ENCODE assay signal across 9 cellular contexts in genomic region chr6:10425177-10425972, GRCh38. TPM values are rescaled to one million over a fixed set of nuclear protein-coding genes. Genes with fewer than 3 reads are reported as not detected.
DNase-seq lines count a peak whose midpoint lies in the region; ATAC-seq, FAIRE-seq and TF ChIP-seq lines count a peak whose summit lies in the region.
"Had no signal": no experiment of that assay in that cellular context is flagged by ENCODE, and none has a peak within 500 bp of the region (broad histone marks: within the 10 kb centered on the region; RNA-seq: fewer than 3 reads in every experiment).

No MANE protein-coding gene starts in this region.

- no peak for TF ChIP-seq CTCF in CD8-positive, alpha-beta T cell (IDR thresholded peaks at IDR 0.05)
- TF ChIP-seq CTCF in glutamatergic neuron (IDR thresholded peaks at IDR 0.05; ENCODE audit: partially characterized antibody, unreplicated experiment), result no peak
- no peak for TF ChIP-seq CTCF in progenitor cell of endocrine pancreas (IDR thresholded peaks at IDR 0.05; ENCODE audit: unreplicated experiment)

- H3K4me3 Mint-ChIP-seq in CD8-positive, alpha-beta T cell, result peak overlapping the region; percentile 19
- H3K4me3 Mint-ChIP-seq in glutamatergic neuron (ENCODE audit: unreplicated experiment) (peak overlapping the region; percentile 63), progenitor cell of endocrine pancreas (ENCODE audit: low read depth) (peak overlapping the region; percentile 77)
- H3K4me3 Mint-ChIP-seq in activated CD4-positive, alpha-beta memory T cell treated with anti-CD3 and anti-CD28 coated beads, Interleukin-2, amount 10 ng/mL, durations not matched to agents 7 days and 5 days, result no peak overlapping the region

- H3K27ac Mint-ChIP-seq in CD8-positive, alpha-beta T cell, result no peak overlapping the region
- H3K27ac Mint-ChIP-seq in glutamatergic neuron (ENCODE audit: unreplicated experiment), result no peak overlapping the region
- H3K27ac Mint-ChIP-seq in progenitor cell of endocrine pancreas, result no peak overlapping the region
- no peak overlapping the region for H3K27ac Mint-ChIP-seq in activated CD4-positive, alpha-beta memory T cell treated with anti-CD3 and anti-CD28 coated beads, Interleukin-2, amount 10 ng/mL, durations not matched to agents 7 days and 5 days

- no peak for DNase-seq in CD8-positive, alpha-beta T cell
- DNase-seq in NT2/D1 (ENCODE audit: low read depth, low spot score) (no peak), glutamatergic neuron (no peak), progenitor cell of endocrine pancreas (ENCODE audit: low spot score, unreplicated experiment) (no peak), activated gamma-delta T cell treated with Interleukin-2 at 50 U/mL for 16 hours (no peak), GM19239 (ENCODE audit: insufficient read length, low spot score) (no peak)
- DNase-seq in activated CD4-positive, alpha-beta memory T cell treated with anti-CD3 and anti-CD28 coated beads, Interleukin-2, amount 10 ng/mL, durations not matched to agents 7 days and 5 days, result no peak
- DNase-seq: KBM-7 had no signal

- FAIRE-seq in GM19239 (lab: Jason Lieb, UNC), result no peak

- CTCF ChIA-PET in CD8-positive, alpha-beta T cell (lab: Charles Lee), result interaction anchor here (1.2 kb wide), 1 partner anchor 9 kb away, joined by 3 read pairs; no protein-coding TSS in a partner anchor
- CTCF ChIA-PET in activated CD4-positive, alpha-beta memory T cell treated with anti-CD3 and anti-CD28 coated beads, Interleukin-2, amount 10 ng/mL, durations not matched to agents 7 days and 5 days (lab: Charles Lee), result interaction anchor here (1.4 kb wide), 1 partner anchor 10 kb away, joined by 5 read pairs; the partner anchor contains the start of gene TFAP2A

- intact Hi-C loops in CD8-positive, alpha-beta T cell (cut with DNase I, micrococcal nuclease), result no loop called here

- H3K9me3 Mint-ChIP-seq in CD8-positive, alpha-beta T cell, result no peaks in the 10 kb centered on the region
- H3K9me3 Mint-ChIP-seq in glutamatergic neuron (ENCODE audit: unreplicated experiment), result no peaks in the 10 kb centered on the region
- H3K9me3 Mint-ChIP-seq in progenitor cell of endocrine pancreas (ENCODE audit: low read depth), result no peaks in the 10 kb centered on the region
- H3K9me3 Mint-ChIP-seq in activated CD4-positive, alpha-beta memory T cell treated with anti-CD3 and anti-CD28 coated beads, Interleukin-2, amount 10 ng/mL, durations not matched to agents 7 days and 5 days, result no peaks in the 10 kb centered on the region

- no peak for ATAC-seq in CD8-positive, alpha-beta T cell
- no peak for ATAC-seq in GM19463 (IDR thresholded peaks at IDR 0.05; ENCODE audit: unreplicated experiment)

- H3K27ac ChIP-seq in CD8-positive, alpha-beta T cell (ENCODE audit: low read depth, low read length), result no peak overlapping the region

- H3K4me1 ChIP-seq in CD8-positive, alpha-beta T cell (ENCODE audit: insufficient read depth, low read length), result peaks cover 13% of the 10 kb centered on the region
- H3K4me1 ChIP-seq in NT2/D1 (ENCODE audit: insufficient read depth, insufficient read length), result peaks cover 14% of the 10 kb centered on the region

- peaks cover 12% of the 10 kb centered on the region for H3K4me1 Mint-ChIP-seq in CD8-positive, alpha-beta T cell (ENCODE audit: low read depth)
- H3K4me1 Mint-ChIP-seq in glutamatergic neuron (ENCODE audit: low read depth, unreplicated experiment) (peaks cover 3% of the 10 kb centered on the region), progenitor cell of endocrine pancreas (ENCODE audit: low read depth) (peaks cover 9% of the 10 kb centered on the region)
- peaks cover 17% of the 10 kb centered on the region for H3K4me1 Mint-ChIP-seq in activated CD4-positive, alpha-beta memory T cell treated with anti-CD3 and anti-CD28 coated beads, Interleukin-2, amount 10 ng/mL, durations not matched to agents 7 days and 5 days

- H3K36me3 Mint-ChIP-seq in CD8-positive, alpha-beta T cell, result no peaks in the 10 kb centered on the region
- H3K36me3 Mint-ChIP-seq in glutamatergic neuron (ENCODE audit: unreplicated experiment) (no peaks in the 10 kb centered on the region), progenitor cell of endocrine pancreas (ENCODE audit: insufficient read depth) (no peaks in the 10 kb centered on the region)
- H3K36me3 Mint-ChIP-seq in activated CD4-positive, alpha-beta memory T cell treated with anti-CD3 and anti-CD28 coated beads, Interleukin-2, amount 10 ng/mL, durations not matched to agents 7 days and 5 days (ENCODE audit: low read depth), result peaks cover 10% of the 10 kb centered on the region

- POLR2A ChIA-PET in CD8-positive, alpha-beta T cell (lab: Charles Lee), result no interaction called here
- POLR2A ChIA-PET in activated CD4-positive, alpha-beta memory T cell treated with anti-CD3 and anti-CD28 coated beads, Interleukin-2, amount 10 ng/mL, durations not matched to agents 7 days and 5 days (lab: Charles Lee), result no interaction called here

- no peaks in the 10 kb centered on the region for H3K36me3 ChIP-seq in CD8-positive, alpha-beta T cell (ENCODE audit: insufficient read depth, low read length)
- no peaks in the 10 kb centered on the region for H3K36me3 ChIP-seq in NT2/D1 (ENCODE audit: insufficient read depth, insufficient read length, low read length)

- no peak overlapping the region for H3K4me3 ChIP-seq in CD8-positive, alpha-beta T cell (ENCODE audit: low read depth, low read length)
- peak overlapping the region; percentile 46 for H3K4me3 ChIP-seq in NT2/D1 (ENCODE audit: insufficient read length, low read depth)

- H3K27me3 Mint-ChIP-seq in CD8-positive, alpha-beta T cell (ENCODE audit: low read depth), result peaks cover 78% of the 10 kb centered on the region
- peaks cover 30% of the 10 kb centered on the region for H3K27me3 Mint-ChIP-seq in glutamatergic neuron (ENCODE audit: unreplicated experiment)
- H3K27me3 Mint-ChIP-seq in progenitor cell of endocrine pancreas, result peaks cover 89% of the 10 kb centered on the region
- H3K27me3 Mint-ChIP-seq in activated CD4-positive, alpha-beta memory T cell treated with anti-CD3 and anti-CD28 coated beads, Interleukin-2, amount 10 ng/mL, durations not matched to agents 7 days and 5 days, result peaks cover 78% of the 10 kb centered on the region

- peak overlapping the region; percentile 51 for H3K9ac ChIP-seq in NT2/D1 (ENCODE audit: insufficient read length, low read depth)

- peaks cover 64% of the 10 kb centered on the region for H3K27me3 ChIP-seq in CD8-positive, alpha-beta T cell (ENCODE audit: insufficient read depth, low read length)
- H3K27me3 ChIP-seq in NT2/D1 (ENCODE audit: insufficient read depth, insufficient read length), result peaks cover 82% of the 10 kb centered on the region

- no peaks in the 10 kb centered on the region for H3K9me3 ChIP-seq in CD8-positive, alpha-beta T cell (ENCODE audit: low read length)
- H3K9me3 ChIP-seq in NT2/D1 (ENCODE audit: insufficient read depth, low read length), result no peaks in the 10 kb centered on the region

RNA-seq across cellular contexts. Expression of gene TFAP2A, which starts 10.5 kb away (rescaled TPM):
- under 1 TPM in 1 of 2 experiments, not detected in 1; 0.24 TPM for total RNA-seq in CD8-positive, alpha-beta T cell
- total RNA-seq in glutamatergic neuron (ENCODE audit: unreplicated experiment) (0.32 TPM), progenitor cell of endocrine pancreas (4.7 and 10.0 TPM in 2 replicates)
- under 1 TPM in 1 of 2 experiments, not detected in 1; 0.20 TPM for total RNA-seq in activated CD4-positive, alpha-beta memory T cell treated with anti-CD3 and anti-CD28 coated beads, Interleukin-2, amount 10 ng/mL, durations not matched to agents 7 days and 5 days
